1 cellular context compared by ENCODE assay signal in the genomic region with DNA sequence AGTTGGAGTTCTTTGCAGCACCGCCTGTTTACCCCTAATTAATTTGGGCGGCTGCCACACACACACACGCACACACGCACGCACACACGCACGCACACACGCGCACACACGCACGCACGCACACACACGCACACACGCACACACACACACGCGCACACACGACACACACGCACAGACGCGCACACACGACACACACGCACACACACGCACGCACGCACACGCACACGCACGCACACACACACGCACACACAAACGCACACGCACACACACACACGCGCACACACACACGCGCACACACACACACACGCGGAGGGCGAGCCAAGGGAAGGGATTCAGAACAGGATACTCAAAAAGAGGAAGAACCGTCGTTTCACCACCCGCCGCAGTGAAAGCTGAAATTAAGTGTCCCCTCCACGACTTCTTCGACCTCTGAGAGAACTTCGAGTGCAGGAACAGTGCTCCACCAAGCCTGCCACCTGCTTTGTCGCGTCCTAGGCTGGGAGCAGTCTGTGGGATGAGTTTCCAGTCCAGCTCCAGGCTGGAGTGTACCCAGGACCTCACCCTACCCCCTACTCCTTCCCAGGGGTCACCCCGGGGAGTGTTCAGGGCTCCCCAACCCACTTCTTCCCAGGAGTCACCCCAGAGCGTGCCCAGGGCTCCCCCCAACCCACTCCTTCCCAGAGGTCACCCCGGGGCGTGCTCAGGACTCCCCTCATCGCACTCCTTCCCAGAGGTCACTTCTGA.
TF ChIP-seq lines count a peak whose summit lies in the region.

No MANE protein-coding gene starts in this region.

TF ChIP-seq in K562, 482 proteins besides CTCF, POLR2A, EP300 and RAD21 (continued from another document and continues in another):
- no peak for TF ChIP-seq TBP (optimal IDR thresholded peaks at IDR 0.05; ENCODE audit: low read depth, low read length)
- no peak for TF ChIP-seq HDAC3 (IDR thresholded peaks at IDR 0.05; ENCODE audit: borderline replicate concordance, partially characterized antibody)
- no peak for TF ChIP-seq XRCC3 (IDR thresholded peaks at IDR 0.05)
- TF ChIP-seq PRPF4 (IDR thresholded peaks at IDR 0.05; ENCODE audit: insufficient read depth, low read depth, low read length, poor library complexity, severe bottlenecking), result no peak
- no peak for TF ChIP-seq CREB5 (CRISPR knock-in tag; IDR thresholded peaks at IDR 0.05)
- no peak for TF ChIP-seq TAF9B (IDR thresholded peaks at IDR 0.05; ENCODE audit: partially characterized antibody)
- TF ChIP-seq ARID1B (IDR thresholded peaks at IDR 0.05), result peak; percentile 48
- TF ChIP-seq, protein P1, sequence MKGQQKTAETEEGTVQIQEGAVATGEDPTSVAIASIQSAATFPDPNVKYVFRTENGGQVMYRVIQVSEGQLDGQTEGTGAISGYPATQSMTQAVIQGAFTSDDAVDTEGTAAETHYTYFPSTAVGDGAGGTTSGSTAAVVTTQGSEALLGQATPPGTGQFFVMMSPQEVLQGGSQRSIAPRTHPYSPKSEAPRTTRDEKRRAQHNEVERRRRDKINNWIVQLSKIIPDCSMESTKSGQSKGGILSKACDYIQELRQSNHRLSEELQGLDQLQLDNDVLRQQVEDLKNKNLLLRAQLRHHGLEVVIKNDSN (CRISPR knock-in tag; IDR thresholded peaks at IDR 0.05), result peak; percentile 41; the same call in 1 of the 2 replicates
- no peak for TF ChIP-seq PCBP2 (IDR thresholded peaks at IDR 0.05; ENCODE audit: low read depth, low read length, poor library complexity, severe bottlenecking)
- no peak for TF ChIP-seq NR3C1 (CRISPR knock-in tag; IDR thresholded peaks at IDR 0.05)
- no peak for TF ChIP-seq RBM17 (IDR thresholded peaks at IDR 0.05; ENCODE audit: borderline replicate concordance, low read depth, low read length)
- TF ChIP-seq OTX1 (CRISPR knock-in tag; IDR thresholded peaks at IDR 0.05), result peak; percentile 83; the same call in 1 of the 2 replicates
- TF ChIP-seq GTF2A2 (tag; IDR thresholded peaks at IDR 0.05), result no peak
- TF ChIP-seq ZNF174 (CRISPR knock-in tag; IDR thresholded peaks at IDR 0.05), result no peak
- TF ChIP-seq DMBX1 (CRISPR knock-in tag; IDR thresholded peaks at IDR 0.05; ENCODE audit: borderline replicate concordance), result no peak
- no peak for TF ChIP-seq ZNF609 (CRISPR knock-in tag; IDR thresholded peaks at IDR 0.05; ENCODE audit: borderline replicate concordance)
- TF ChIP-seq, protein P2, sequence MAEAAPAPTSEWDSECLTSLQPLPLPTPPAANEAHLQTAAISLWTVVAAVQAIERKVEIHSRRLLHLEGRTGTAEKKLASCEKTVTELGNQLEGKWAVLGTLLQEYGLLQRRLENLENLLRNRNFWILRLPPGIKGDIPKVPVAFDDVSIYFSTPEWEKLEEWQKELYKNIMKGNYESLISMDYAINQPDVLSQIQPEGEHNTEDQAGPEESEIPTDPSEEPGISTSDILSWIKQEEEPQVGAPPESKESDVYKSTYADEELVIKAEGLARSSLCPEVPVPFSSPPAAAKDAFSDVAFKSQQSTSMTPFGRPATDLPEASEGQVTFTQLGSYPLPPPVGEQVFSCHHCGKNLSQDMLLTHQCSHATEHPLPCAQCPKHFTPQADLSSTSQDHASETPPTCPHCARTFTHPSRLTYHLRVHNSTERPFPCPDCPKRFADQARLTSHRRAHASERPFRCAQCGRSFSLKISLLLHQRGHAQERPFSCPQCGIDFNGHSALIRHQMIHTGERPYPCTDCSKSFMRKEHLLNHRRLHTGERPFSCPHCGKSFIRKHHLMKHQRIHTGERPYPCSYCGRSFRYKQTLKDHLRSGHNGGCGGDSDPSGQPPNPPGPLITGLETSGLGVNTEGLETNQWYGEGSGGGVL (CRISPR knock-in tag; IDR thresholded peaks at IDR 0.05), result no peak
- no peak for TF ChIP-seq TEAD1 (CRISPR knock-in tag; IDR thresholded peaks at IDR 0.05)
- peak; percentile 86 for TF ChIP-seq ZNF589 (CRISPR knock-in tag; IDR thresholded peaks at IDR 0.05; ENCODE audit: low read depth)
- no peak for TF ChIP-seq ZNF280B (CRISPR knock-in tag; IDR thresholded peaks at IDR 0.05)
- TF ChIP-seq, protein P3, sequence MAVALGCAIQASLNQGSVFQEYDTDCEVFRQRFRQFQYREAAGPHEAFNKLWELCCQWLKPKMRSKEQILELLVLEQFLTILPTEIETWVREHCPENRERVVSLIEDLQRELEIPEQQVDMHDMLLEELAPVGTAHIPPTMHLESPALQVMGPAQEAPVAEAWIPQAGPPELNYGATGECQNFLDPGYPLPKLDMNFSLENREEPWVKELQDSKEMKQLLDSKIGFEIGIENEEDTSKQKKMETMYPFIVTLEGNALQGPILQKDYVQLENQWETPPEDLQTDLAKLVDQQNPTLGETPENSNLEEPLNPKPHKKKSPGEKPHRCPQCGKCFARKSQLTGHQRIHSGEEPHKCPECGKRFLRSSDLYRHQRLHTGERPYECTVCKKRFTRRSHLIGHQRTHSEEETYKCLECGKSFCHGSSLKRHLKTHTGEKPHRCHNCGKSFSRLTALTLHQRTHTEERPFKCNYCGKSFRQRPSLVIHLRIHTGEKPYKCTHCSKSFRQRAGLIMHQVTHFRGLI (CRISPR knock-in tag; IDR thresholded peaks at IDR 0.05), result no peak; the same call in 1 of the 2 replicates
- TF ChIP-seq PHTF2 (CRISPR knock-in tag; IDR thresholded peaks at IDR 0.05), result no peak
- no peak for TF ChIP-seq ZNF212 (CRISPR knock-in tag; IDR thresholded peaks at IDR 0.05)
- TF ChIP-seq, protein P4, sequence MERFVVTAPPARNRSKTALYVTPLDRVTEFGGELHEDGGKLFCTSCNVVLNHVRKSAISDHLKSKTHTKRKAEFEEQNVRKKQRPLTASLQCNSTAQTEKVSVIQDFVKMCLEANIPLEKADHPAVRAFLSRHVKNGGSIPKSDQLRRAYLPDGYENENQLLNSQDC (CRISPR knock-in tag; IDR thresholded peaks at IDR 0.05), result no peak
- TF ChIP-seq RBFOX2 (IDR thresholded peaks at IDR 0.05; ENCODE audit: low read depth, low read length), result no peak; the same call in 1 of the 2 replicates
- TF ChIP-seq FOSL1 (tag; conservative IDR thresholded peaks at IDR 0.05), result no peak
- TF ChIP-seq, protein P5, sequence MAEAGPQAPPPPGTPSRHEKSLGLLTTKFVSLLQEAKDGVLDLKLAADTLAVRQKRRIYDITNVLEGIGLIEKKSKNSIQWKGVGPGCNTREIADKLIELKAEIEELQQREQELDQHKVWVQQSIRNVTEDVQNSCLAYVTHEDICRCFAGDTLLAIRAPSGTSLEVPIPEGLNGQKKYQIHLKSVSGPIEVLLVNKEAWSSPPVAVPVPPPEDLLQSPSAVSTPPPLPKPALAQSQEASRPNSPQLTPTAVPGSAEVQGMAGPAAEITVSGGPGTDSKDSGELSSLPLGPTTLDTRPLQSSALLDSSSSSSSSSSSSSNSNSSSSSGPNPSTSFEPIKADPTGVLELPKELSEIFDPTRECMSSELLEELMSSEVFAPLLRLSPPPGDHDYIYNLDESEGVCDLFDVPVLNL (CRISPR knock-in tag; IDR thresholded peaks at IDR 0.05; ENCODE audit: low read depth), result no peak
- TF ChIP-seq CREB3L1 (IDR thresholded peaks at IDR 0.05; ENCODE audit: borderline replicate concordance, low read depth), result no peak
- no peak for TF ChIP-seq POLR2AphosphoS2 (IDR thresholded peaks at IDR 0.05; ENCODE audit: low read length)
- TF ChIP-seq, protein P6, sequence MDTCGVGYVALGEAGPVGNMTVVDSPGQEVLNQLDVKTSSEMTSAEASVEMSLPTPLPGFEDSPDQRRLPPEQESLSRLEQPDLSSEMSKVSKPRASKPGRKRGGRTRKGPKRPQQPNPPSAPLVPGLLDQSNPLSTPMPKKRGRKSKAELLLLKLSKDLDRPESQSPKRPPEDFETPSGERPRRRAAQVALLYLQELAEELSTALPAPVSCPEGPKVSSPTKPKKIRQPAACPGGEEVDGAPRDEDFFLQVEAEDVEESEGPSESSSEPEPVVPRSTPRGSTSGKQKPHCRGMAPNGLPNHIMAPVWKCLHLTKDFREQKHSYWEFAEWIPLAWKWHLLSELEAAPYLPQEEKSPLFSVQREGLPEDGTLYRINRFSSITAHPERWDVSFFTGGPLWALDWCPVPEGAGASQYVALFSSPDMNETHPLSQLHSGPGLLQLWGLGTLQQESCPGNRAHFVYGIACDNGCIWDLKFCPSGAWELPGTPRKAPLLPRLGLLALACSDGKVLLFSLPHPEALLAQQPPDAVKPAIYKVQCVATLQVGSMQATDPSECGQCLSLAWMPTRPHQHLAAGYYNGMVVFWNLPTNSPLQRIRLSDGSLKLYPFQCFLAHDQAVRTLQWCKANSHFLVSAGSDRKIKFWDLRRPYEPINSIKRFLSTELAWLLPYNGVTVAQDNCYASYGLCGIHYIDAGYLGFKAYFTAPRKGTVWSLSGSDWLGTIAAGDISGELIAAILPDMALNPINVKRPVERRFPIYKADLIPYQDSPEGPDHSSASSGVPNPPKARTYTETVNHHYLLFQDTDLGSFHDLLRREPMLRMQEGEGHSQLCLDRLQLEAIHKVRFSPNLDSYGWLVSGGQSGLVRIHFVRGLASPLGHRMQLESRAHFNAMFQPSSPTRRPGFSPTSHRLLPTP (IDR thresholded peaks at IDR 0.05; ENCODE audit: borderline replicate concordance, extremely low read depth, insufficient read length), result no peak
- TF ChIP-seq ZFPM2 (CRISPR knock-in tag; IDR thresholded peaks at IDR 0.05), result no peak
- TF ChIP-seq GABPB2 (CRISPR knock-in tag; conservative IDR thresholded peaks at IDR 0.05), result no peak
- TF ChIP-seq ZNF668 (CRISPR knock-in tag; IDR thresholded peaks at IDR 0.05), result no peak
- TF ChIP-seq SRF (CRISPR knock-in tag; IDR thresholded peaks at IDR 0.05), result no peak
- TF ChIP-seq, protein P7, sequence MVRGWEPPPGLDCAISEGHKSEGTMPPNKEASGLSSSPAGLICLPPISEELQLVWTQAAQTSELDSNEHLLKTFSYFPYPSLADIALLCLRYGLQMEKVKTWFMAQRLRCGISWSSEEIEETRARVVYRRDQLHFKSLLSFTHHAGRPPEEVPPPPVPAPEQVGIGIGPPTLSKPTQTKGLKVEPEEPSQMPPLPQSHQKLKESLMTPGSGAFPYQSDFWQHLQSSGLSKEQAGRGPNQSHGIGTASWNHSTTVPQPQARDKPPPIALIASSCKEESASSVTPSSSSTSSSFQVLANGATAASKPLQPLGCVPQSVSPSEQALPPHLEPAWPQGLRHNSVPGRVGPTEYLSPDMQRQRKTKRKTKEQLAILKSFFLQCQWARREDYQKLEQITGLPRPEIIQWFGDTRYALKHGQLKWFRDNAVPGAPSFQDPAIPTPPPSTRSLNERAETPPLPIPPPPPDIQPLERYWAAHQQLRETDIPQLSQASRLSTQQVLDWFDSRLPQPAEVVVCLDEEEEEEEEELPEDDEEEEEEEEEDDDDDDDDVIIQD (CRISPR knock-in tag; IDR thresholded peaks at IDR 0.05), result no peak
- TF ChIP-seq NR2F6 (CRISPR knock-in tag; IDR thresholded peaks at IDR 0.05), result no peak
- TF ChIP-seq ZBTB8A (IDR thresholded peaks at IDR 0.05; ENCODE audit: partially characterized antibody), result no peak
- no peak for TF ChIP-seq BRD4 (IDR thresholded peaks at IDR 0.05)
